In the genomic region with DNA sequence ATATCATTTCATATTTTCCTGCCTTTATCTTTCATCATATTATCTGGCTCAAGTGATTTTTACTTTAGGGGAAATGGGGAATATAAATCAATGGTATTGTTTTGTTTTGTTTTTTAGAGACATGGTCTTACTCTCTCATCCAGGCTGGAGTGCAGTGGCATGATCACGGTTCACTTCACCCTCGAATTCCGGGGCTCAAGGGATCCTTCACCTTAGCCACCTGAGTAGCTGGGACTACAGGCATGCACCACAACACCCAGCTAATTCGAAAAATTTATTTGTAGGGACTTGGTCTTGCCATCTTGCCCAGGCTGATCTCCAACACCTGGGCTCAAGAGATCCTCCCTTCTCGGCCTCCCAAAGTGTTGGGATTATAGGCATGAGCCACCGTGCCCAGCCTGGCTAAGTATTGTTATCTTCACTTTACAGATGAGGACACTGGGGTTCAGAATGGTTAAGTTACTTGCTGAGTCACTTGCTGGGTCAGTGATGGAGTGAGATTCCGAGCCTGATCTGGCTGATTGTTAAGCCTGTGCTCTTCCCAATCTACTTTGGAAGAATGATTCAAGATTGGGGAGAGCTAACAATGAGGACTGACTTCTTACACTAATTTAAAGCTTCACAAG, we compare ENCODE assay signal across 1 cellular context.
TF ChIP-seq lines count a peak whose summit lies in the region.

No MANE protein-coding gene starts in this region.

TF ChIP-seq in GM23338, 12 proteins besides CTCF, POLR2A, EP300 and RAD21 (continued from another document):
- TF ChIP-seq ETS1 (IDR thresholded peaks at IDR 0.05) = no peak
- TF ChIP-seq EZH2 (IDR thresholded peaks at IDR 0.05; ENCODE audit: low read depth, unreplicated experiment) = no peak
- TF ChIP-seq STAT1 (IDR thresholded peaks at IDR 0.05; ENCODE audit: unreplicated experiment) = no peak
- TF ChIP-seq, protein P1, sequence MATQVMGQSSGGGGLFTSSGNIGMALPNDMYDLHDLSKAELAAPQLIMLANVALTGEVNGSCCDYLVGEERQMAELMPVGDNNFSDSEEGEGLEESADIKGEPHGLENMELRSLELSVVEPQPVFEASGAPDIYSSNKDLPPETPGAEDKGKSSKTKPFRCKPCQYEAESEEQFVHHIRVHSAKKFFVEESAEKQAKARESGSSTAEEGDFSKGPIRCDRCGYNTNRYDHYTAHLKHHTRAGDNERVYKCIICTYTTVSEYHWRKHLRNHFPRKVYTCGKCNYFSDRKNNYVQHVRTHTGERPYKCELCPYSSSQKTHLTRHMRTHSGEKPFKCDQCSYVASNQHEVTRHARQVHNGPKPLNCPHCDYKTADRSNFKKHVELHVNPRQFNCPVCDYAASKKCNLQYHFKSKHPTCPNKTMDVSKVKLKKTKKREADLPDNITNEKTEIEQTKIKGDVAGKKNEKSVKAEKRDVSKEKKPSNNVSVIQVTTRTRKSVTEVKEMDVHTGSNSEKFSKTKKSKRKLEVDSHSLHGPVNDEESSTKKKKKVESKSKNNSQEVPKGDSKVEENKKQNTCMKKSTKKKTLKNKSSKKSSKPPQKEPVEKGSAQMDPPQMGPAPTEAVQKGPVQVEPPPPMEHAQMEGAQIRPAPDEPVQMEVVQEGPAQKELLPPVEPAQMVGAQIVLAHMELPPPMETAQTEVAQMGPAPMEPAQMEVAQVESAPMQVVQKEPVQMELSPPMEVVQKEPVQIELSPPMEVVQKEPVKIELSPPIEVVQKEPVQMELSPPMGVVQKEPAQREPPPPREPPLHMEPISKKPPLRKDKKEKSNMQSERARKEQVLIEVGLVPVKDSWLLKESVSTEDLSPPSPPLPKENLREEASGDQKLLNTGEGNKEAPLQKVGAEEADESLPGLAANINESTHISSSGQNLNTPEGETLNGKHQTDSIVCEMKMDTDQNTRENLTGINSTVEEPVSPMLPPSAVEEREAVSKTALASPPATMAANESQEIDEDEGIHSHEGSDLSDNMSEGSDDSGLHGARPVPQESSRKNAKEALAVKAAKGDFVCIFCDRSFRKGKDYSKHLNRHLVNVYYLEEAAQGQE (IDR thresholded peaks at IDR 0.05; ENCODE audit: unreplicated experiment) = no peak
